1 cellular context compared by ENCODE assay signal in the genomic region with DNA sequence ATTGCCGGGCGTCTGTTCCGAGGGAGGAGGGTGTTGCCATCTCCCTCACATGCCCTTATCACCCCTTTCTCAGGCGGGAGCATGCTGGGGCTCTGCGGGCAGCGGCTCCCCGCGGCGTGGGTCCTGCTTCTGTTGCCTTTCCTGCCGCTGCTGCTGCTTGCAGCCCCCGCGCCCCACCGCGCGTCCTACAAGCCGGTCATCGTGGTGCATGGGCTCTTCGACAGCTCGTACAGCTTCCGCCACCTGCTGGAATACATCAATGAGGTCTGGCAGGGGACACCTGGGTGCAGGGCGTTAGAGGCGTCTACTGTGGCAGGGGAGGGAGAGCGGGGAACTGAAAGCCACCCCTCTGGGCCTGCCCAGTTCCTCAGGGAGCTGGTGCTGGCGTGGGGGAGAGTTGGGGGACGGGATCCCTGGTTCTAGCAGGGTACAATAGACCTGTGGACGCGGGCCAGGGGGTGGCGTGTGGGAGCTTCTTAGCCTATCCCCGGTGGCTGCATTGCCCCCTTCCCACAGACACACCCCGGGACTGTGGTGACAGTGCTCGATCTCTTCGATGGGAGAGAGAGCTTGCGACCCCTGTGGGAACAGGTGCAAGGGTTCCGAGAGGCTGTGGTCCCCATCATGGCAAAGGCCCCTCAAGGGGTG.
TF ChIP-seq lines count a peak whose summit lies in the region.

No MANE protein-coding gene starts in this region.

TF ChIP-seq in endothelial cell of umbilical vein, 7 proteins besides CTCF, POLR2A, EP300 and RAD21:
- no peak for TF ChIP-seq MYC (IDR thresholded peaks at IDR 0.05; ENCODE audit: low read depth, low read length)
